In genomic region chrX:68196939-68197791, GRCh38 we compare ENCODE assay signal across 8 cellular contexts.
DNase-seq lines count a peak whose midpoint lies in the region; ATAC-seq and TF ChIP-seq lines count a peak whose summit lies in the region.

No MANE protein-coding gene starts in this region.

- CTCF ChIA-PET in CD4-positive, alpha-beta memory T cell (lab: Charles Lee; ENCODE audit: partially characterized antibody): interaction anchor here (0.9 to 1.6 kb wide), 5 partner anchors 14 to 1190 kb away, joined by 3 to 6 read pairs (median 3); partner anchors contain the start of gene EFNB1

- H3K27me3 Mint-ChIP-seq in CD4-positive, alpha-beta memory T cell: no peaks in the 10 kb centered on the region

- WGBS in iPS DF 6.9 (ENCODE audit: insufficient coverage, insufficient read length): no CpG with 5 or more reads among the region's 5 CpGs

- no peak overlapping the region for H3K4me3 Mint-ChIP-seq in CD4-positive, alpha-beta memory T cell

- no peaks in the 10 kb centered on the region for H3K27me3 ChIP-seq in CD4-positive, alpha-beta memory T cell (ENCODE audit: insufficient read depth, low read length)
- H3K27me3 ChIP-seq in iPS DF 6.9 (ENCODE audit: control insufficient read depth, insufficient read depth, low read length): no peaks in the 10 kb centered on the region

- in situ Hi-C loops in astrocyte of the cerebellum (cut with HindIII; ENCODE audit: low sequenced_read_pairs): no loop called here

- no peaks in the 10 kb centered on the region for H3K36me3 Mint-ChIP-seq in CD4-positive, alpha-beta memory T cell

- H3K9me3 ChIP-seq in CD4-positive, alpha-beta memory T cell (ENCODE audit: control insufficient read depth in 1 of 2, low read length in 2 of 2): no peaks in the 10 kb centered on the region
- H3K9me3 ChIP-seq in iPS DF 6.9 (ENCODE audit: control insufficient read depth, insufficient read depth, low read length): no peaks in the 10 kb centered on the region

- peak; percentile 22 to 42 (median 32) for DNase-seq in CD4-positive, alpha-beta memory T cell
- DNase-seq in NCI-H510A (lab: John Stamatoyannopoulos, UW): peak; percentile 5
- DNase-seq in astrocyte of the cerebellum (ENCODE audit: low read depth): peak; percentile 45
- peak; percentile 13 for DNase-seq in iPS DF 6.9 (ENCODE audit: low read depth, low spot score)
- DNase-seq in stimulated activated CD8-positive, alpha-beta memory T cell treated with anti-CD3 and anti-CD28 coated beads, Interleukin-12 subunit alpha, Interleukin-12 subunit beta, amount 100 ng/mL, for 1 hour (ENCODE audit: low read depth): peak; percentile 1
- DNase-seq in activated effector memory CD4-positive, alpha-beta T cell treated with anti-CD3 and anti-CD28 coated beads, Interleukin-2, amount 50 U/mL, for 16 hours: no peak

- H3K27ac Mint-ChIP-seq in CD4-positive, alpha-beta memory T cell: no peak overlapping the region

- intact Hi-C loops in CD4-positive, alpha-beta memory T cell (cut with micrococcal nuclease): no loop called here

- ATAC-seq in GM18499 (IDR thresholded peaks at IDR 0.05; ENCODE audit: insufficient read depth, unreplicated experiment) (peak; percentile 57), HG02938 (IDR thresholded peaks at IDR 0.05; ENCODE audit: unreplicated experiment) (peak; percentile 77)

- TF ChIP-seq CTCF in astrocyte of the cerebellum (IDR thresholded peaks at IDR 0.05; ENCODE audit: low read depth, low read length, missing control alignments): peak; percentile 62

- no peak overlapping the region for H3K27ac ChIP-seq in CD4-positive, alpha-beta memory T cell (ENCODE audit: low read depth, low read length)
- H3K27ac ChIP-seq in iPS DF 6.9 (ENCODE audit: low read length): no peak overlapping the region

- no peaks in the 10 kb centered on the region for H3K4me1 ChIP-seq in CD4-positive, alpha-beta memory T cell (ENCODE audit: insufficient read depth, low read length)
- H3K4me1 ChIP-seq in iPS DF 6.9 (ENCODE audit: control insufficient read depth, insufficient read depth, low read length): no peaks in the 10 kb centered on the region

- no peak overlapping the region for H3K4me3 ChIP-seq in CD4-positive, alpha-beta memory T cell (ENCODE audit: low read length in 2 of 2)
- H3K4me3 ChIP-seq in astrocyte of the cerebellum (ENCODE audit: low read depth, low read length): no peak overlapping the region
- H3K4me3 ChIP-seq in iPS DF 6.9 (ENCODE audit: low read length): no peak overlapping the region

- peaks cover 0 to 7% (median 0%) of the 10 kb centered on the region in 4 donors for H3K4me1 Mint-ChIP-seq in CD4-positive, alpha-beta memory T cell

- no peaks in the 10 kb centered on the region for H3K9me3 Mint-ChIP-seq in CD4-positive, alpha-beta memory T cell

- POLR2A ChIA-PET in CD4-positive, alpha-beta memory T cell (lab: Charles Lee; ENCODE audit: partially characterized antibody): no interaction called here

- no peaks in the 10 kb centered on the region for H3K36me3 ChIP-seq in CD4-positive, alpha-beta memory T cell (ENCODE audit: insufficient read depth, low read length)
- no peaks in the 10 kb centered on the region for H3K36me3 ChIP-seq in iPS DF 6.9 (ENCODE audit: control insufficient read depth, insufficient read depth, low read length)
